ENCODE assay signal across 9 cellular contexts in the genomic region with DNA sequence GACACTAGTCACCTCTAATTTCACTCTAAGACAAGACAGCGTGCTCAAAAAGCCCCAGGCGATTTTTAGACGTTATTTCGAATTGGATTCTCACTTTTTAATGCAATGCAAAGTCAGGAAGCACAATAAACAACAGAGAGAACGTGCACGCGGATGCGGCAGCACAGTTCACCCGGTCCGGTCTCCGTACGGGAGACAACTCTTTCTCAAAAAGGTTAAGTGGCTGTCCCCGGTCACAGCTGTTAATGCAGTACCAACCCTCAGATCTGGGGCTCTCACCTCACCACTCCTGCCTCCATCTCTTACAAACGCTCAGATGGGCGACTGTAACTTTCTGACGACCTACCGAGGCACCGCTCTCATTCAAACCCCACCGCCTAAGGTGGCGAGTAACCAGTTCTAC. TPM values are rescaled to one million over a fixed set of nuclear protein-coding genes. Genes with fewer than 3 reads are reported as not detected.
DNase-seq lines count a peak whose midpoint lies in the region; ATAC-seq and TF ChIP-seq lines count a peak whose summit lies in the region.
"Had no signal": no experiment of that assay in that cellular context is flagged by ENCODE, and none has a peak within 500 bp of the region (broad histone marks: within the 10 kb centered on the region; RNA-seq: fewer than 3 reads in every experiment).

No MANE protein-coding gene starts in this region.

- H3K23ac ChIP-seq in H9 (ENCODE audit: insufficient read length, low read depth, low read length), result no peak overlapping the region

- H4K91ac ChIP-seq in H9 (ENCODE audit: insufficient read length, low read depth, low read length), result no peak overlapping the region

- H3K9ac ChIP-seq in H9 (ENCODE audit: extremely low read depth, insufficient read length, low read length), result peak overlapping the region; percentile 76

- H3T11ph ChIP-seq in H9 (ENCODE audit: low read length), result no peak overlapping the region

- H3K18ac ChIP-seq in H9 (ENCODE audit: insufficient read length, low read depth, low read length), result peak overlapping the region; percentile 71

- H3K9me3 ChIP-seq in H9 (ENCODE audit: control insufficient read depth, low read depth, low read length) (no peaks in the 10 kb centered on the region), WERI-Rb-1 (ENCODE audit: severe bottlenecking) (no peaks in the 10 kb centered on the region)

- H3K4me1 Mint-ChIP-seq in H9, result peaks cover 25 to 28% of the 10 kb centered on the region in 2 experiments

- peaks cover 20% of the 10 kb centered on the region for H3K36me3 ChIP-seq in WERI-Rb-1

- H3K79me2 ChIP-seq in H9 (ENCODE audit: insufficient read depth, low read length), result peaks cover 19% of the 10 kb centered on the region

- H2BK15ac ChIP-seq in H9 (ENCODE audit: low read depth, low read length), result no peak overlapping the region

- peak overlapping the region; percentile 95 to 98 (median 98) for H3K27ac Mint-ChIP-seq in H9

- no peak overlapping the region for H2BK120ac ChIP-seq in H9 (ENCODE audit: low read depth, low read length, poor library complexity, severe bottlenecking)

- H3K27me3 Mint-ChIP-seq in H9 (ENCODE audit: low read depth), result 0 out of 2 replicates have a peak, but pooled peaks cover 2% of the 10 kb centered on the region

- H2BK5ac ChIP-seq in H9 (ENCODE audit: insufficient read length, low read length), result no peak overlapping the region

- H3K4me3 ChIP-seq in WERI-Rb-1 (ENCODE audit: low read depth, low read length), result peak overlapping the region; percentile 87
- H3K4me3 ChIP-seq in skeletal muscle cell (ENCODE audit: low read depth, low read length), result peak overlapping the region; percentile 77

- peaks cover 8% of the 10 kb centered on the region for H3K23me2 ChIP-seq in H9 (ENCODE audit: insufficient read length, low read depth, low read length, poor library complexity, severe bottlenecking)

- H2BK12ac ChIP-seq in H9 (ENCODE audit: insufficient read length, low read depth, low read length), result no peak overlapping the region

- H3K4me3 Mint-ChIP-seq in H9, result peak overlapping the region; percentile 99 to 100

- H3K27me3 ChIP-seq in H9 (ENCODE audit: insufficient read depth, low read length) (no peaks in the 10 kb centered on the region), WERI-Rb-1 (ENCODE audit: insufficient read depth, low read depth, severe bottlenecking) (no peaks in the 10 kb centered on the region)

- peak overlapping the region; percentile 93 for H3K14ac ChIP-seq in H9 (ENCODE audit: insufficient read depth, low read length)

- peak overlapping the region; percentile 76 for H3K4me2 ChIP-seq in H9 (ENCODE audit: insufficient read depth, insufficient read length, low read length)

- peaks cover 10% of the 10 kb centered on the region for H3K79me1 ChIP-seq in H9 (ENCODE audit: insufficient read depth, low read depth, low read length, poor library complexity, severe bottlenecking)

- H3K27ac ChIP-seq in H9 (ENCODE audit: insufficient read length, low read depth, low read length) (peak overlapping the region; percentile 5), WERI-Rb-1 (peak overlapping the region; percentile 99)

- H3K9me3 Mint-ChIP-seq in H9, result no peaks in the 10 kb centered on the region; a peak in 1 of 5 replicates

- no peak overlapping the region for H3K4ac ChIP-seq in H9 (ENCODE audit: low read depth, low read length)

- peaks cover 3 to 5% (median 4%) of the 10 kb centered on the region in 3 experiments; a peak in 5 of 7 replicates for H3K36me3 Mint-ChIP-seq in H9 (ENCODE audit: insufficient read depth in 1 of 3, low read depth in 3 of 3)

- ATAC-seq in HG03159 (IDR thresholded peaks at IDR 0.05; ENCODE audit: unreplicated experiment) (no peak), HG02678 (IDR thresholded peaks at IDR 0.05; ENCODE audit: unreplicated experiment) (no peak)

- no CpG with 5 or more reads among the region's 20 CpGs for WGBS in H9 (ENCODE audit: extremely low coverage, insufficient read length, low lambda C conversion rate)

- H3K56ac ChIP-seq in H9 (ENCODE audit: insufficient read length, low read depth, low read length), result no peak overlapping the region

- no peak overlapping the region for H2AK5ac ChIP-seq in H9 (ENCODE audit: insufficient read length, low read length)

- no peak overlapping the region for H2AFZ ChIP-seq in H9 (ENCODE audit: low read length)

- no peaks in the 10 kb centered on the region for H4K20me1 ChIP-seq in H9 (ENCODE audit: control insufficient read depth, insufficient read depth, insufficient read length)

- H3K4me1 ChIP-seq in H9 (ENCODE audit: insufficient read depth, low read length), result no peaks in the 10 kb centered on the region

- no peak for TF ChIP-seq CTCF in H9 (conservative IDR thresholded peaks at IDR 0.05)
- no peak for TF ChIP-seq CTCF in WERI-Rb-1 (IDR thresholded peaks at IDR 0.05; ENCODE audit: low read depth, low read length)

- no peak overlapping the region for H2BK20ac ChIP-seq in H9 (ENCODE audit: low read depth, low read length, poor library complexity, severe bottlenecking)

- H4K5ac ChIP-seq in H9 (ENCODE audit: insufficient read length, low read depth, low read length), result no peak overlapping the region

- no peak overlapping the region for H4K8ac ChIP-seq in H9 (replicated peaks; ENCODE audit: insufficient read length, low read depth, low read length)

- peak; percentile 32 for DNase-seq in D341Med (ENCODE audit: low spot score)
- no peak for DNase-seq in H9
- no peak for DNase-seq in WERI-Rb-1
- DNase-seq in foreskin melanocyte, result peak; percentile 19
- DNase-seq in skeletal muscle cell (ENCODE audit: low read depth), result no peak
- DNase-seq in NCI-H524 treated with DMSO at 0.1 percent for 48 hours (lab: John Stamatoyannopoulos, UW), result no peak

RNA-seq across cellular contexts. Expression of gene HP1BP3, which starts 1.2 kb away (rescaled TPM):
- total RNA-seq in H9 (2021), result 127 TPM in 2 replicates

RNA-seq across cellular contexts. Expression of gene SH2D5, which starts 53.4 kb away (rescaled TPM):
- 7.2 and 8.7 TPM in 2 replicates for total RNA-seq in H9 (2021)
- total RNA-seq: subcutaneous adipose tissue had no signal

Comparison
In these comparisons a context has a peak if more than half of its experiments do, and no peak if none do; other contexts are left out.
1. DNase-seq: peak in D341Med (single experiment) and foreskin melanocyte (single experiment); none in H9 (single experiment), WERI-Rb-1 (single experiment), skeletal muscle cell (single experiment) and NCI-H524 treated with DMSO at 0.1 percent for 48 hours (single experiment).